Comparison of ENCODE assay signal across 9 cellular contexts in the genomic region with DNA sequence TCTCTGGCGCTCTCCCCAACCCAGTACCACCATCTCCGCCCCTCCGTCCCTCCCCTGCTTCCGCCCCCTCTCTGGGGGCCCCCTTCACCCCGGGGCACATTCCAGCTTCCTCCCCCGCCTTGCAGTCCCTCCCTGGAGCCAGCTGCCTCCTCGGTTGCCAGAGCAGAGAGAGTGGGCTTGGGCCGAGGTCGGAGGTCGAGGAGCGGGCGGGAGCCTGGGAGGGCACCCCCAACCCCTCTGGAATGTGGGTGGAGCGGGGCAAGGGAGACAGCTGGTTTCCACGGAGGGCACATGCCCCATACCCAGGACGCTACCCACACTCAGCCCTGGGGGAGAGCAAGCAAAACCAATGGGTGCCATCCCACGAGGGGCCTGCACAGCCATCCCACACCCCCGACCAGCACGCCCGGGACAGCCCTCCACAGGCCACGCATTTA. TPM values are rescaled to one million over a fixed set of nuclear protein-coding genes. Genes with fewer than 3 reads are reported as not detected.
DNase-seq lines count a peak whose midpoint lies in the region; ATAC-seq and TF ChIP-seq lines count a peak whose summit lies in the region.
"Had no signal": no experiment of that assay in that cellular context is flagged by ENCODE, and none has a peak within 500 bp of the region (broad histone marks: within the 10 kb centered on the region; RNA-seq: fewer than 3 reads in every experiment).

No MANE protein-coding gene starts in this region.

- H2BK15ac ChIP-seq in H9 (ENCODE audit: low read depth, low read length): no peak overlapping the region

- H3K36me3 ChIP-seq in iPS-18a (ENCODE audit: control insufficient read depth, low read depth, low read length) (peaks cover 7% of the 10 kb centered on the region), smooth muscle cell (ENCODE audit: low read depth) (no peaks in the 10 kb centered on the region), WERI-Rb-1 (peaks cover 4% of the 10 kb centered on the region)

- no peak overlapping the region for H4K5ac ChIP-seq in H9 (ENCODE audit: insufficient read length, low read depth, low read length)

- H3K9me3 Mint-ChIP-seq in H9: no peaks in the 10 kb centered on the region; a peak in 1 of 5 replicates
- H3K9me3 Mint-ChIP-seq in activated CD4-positive, alpha-beta memory T cell treated with anti-CD3 and anti-CD28 coated beads, Interleukin-2, amount 10 ng/mL, durations not matched to agents 7 days and 5 days: no peaks in the 10 kb centered on the region

- H3K4me1 ChIP-seq in H9 (ENCODE audit: insufficient read depth, low read length) (peaks cover 4% of the 10 kb centered on the region; the same call in 1 of the 2 replicates), iPS-18a (ENCODE audit: control insufficient read depth, low read depth, low read length) (peaks cover 45% of the 10 kb centered on the region), smooth muscle cell (ENCODE audit: low read depth) (peaks cover 47% of the 10 kb centered on the region)

- H3K79me2 ChIP-seq in H9 (ENCODE audit: insufficient read depth, low read length): no peaks in the 10 kb centered on the region
- H3K79me2 ChIP-seq in smooth muscle cell (ENCODE audit: low read depth): peaks cover 4% of the 10 kb centered on the region

- H3K4ac ChIP-seq in H9 (ENCODE audit: low read depth, low read length): no peak overlapping the region

- peak overlapping the region; percentile 49 to 69; a peak in 4 of 5 replicates for H3K4me3 Mint-ChIP-seq in H9
- H3K4me3 Mint-ChIP-seq in activated CD4-positive, alpha-beta memory T cell treated with anti-CD3 and anti-CD28 coated beads, Interleukin-2, amount 10 ng/mL, durations not matched to agents 7 days and 5 days: peak overlapping the region; percentile 24

- TF ChIP-seq CTCF in H9 (conservative IDR thresholded peaks at IDR 0.05) (no peak), smooth muscle cell (IDR thresholded peaks at IDR 0.05; ENCODE audit: borderline replicate concordance, insufficient read depth, poor library complexity, severe bottlenecking) (no peak), WERI-Rb-1 (IDR thresholded peaks at IDR 0.05; ENCODE audit: low read depth, low read length) (no peak)

- peak overlapping the region; percentile 63 for H3K4me3 ChIP-seq in iPS-18a (ENCODE audit: low read length)
- peak overlapping the region; percentile 64 for H3K4me3 ChIP-seq in smooth muscle cell
- no peak overlapping the region for H3K4me3 ChIP-seq in WERI-Rb-1 (ENCODE audit: low read depth, low read length)

- H3K4me2 ChIP-seq in H9 (ENCODE audit: insufficient read depth, insufficient read length, low read length) (peak overlapping the region; percentile 84), smooth muscle cell (peak overlapping the region; percentile 95)

- H3K23ac ChIP-seq in H9 (ENCODE audit: insufficient read length, low read depth, low read length): no peak overlapping the region

- H4K20me1 ChIP-seq in H9 (ENCODE audit: control insufficient read depth, insufficient read depth, insufficient read length): no peaks in the 10 kb centered on the region
- H4K20me1 ChIP-seq in smooth muscle cell (ENCODE audit: low read depth): peaks cover 28% of the 10 kb centered on the region

- peaks cover 58 to 62% of the 10 kb centered on the region in 2 experiments for H3K4me1 Mint-ChIP-seq in H9
- H3K4me1 Mint-ChIP-seq in activated CD4-positive, alpha-beta memory T cell treated with anti-CD3 and anti-CD28 coated beads, Interleukin-2, amount 10 ng/mL, durations not matched to agents 7 days and 5 days: peaks cover 60% of the 10 kb centered on the region

- no peaks in the 10 kb centered on the region for H3K9me3 ChIP-seq in H9 (ENCODE audit: control insufficient read depth, low read depth, low read length)
- no peaks in the 10 kb centered on the region for H3K9me3 ChIP-seq in iPS-18a (ENCODE audit: control insufficient read depth, low read depth, low read length)
- no peaks in the 10 kb centered on the region for H3K9me3 ChIP-seq in smooth muscle cell (replicated peaks; ENCODE audit: low read depth)
- H3K9me3 ChIP-seq in WERI-Rb-1 (ENCODE audit: severe bottlenecking): no peaks in the 10 kb centered on the region

- H2AFZ ChIP-seq in H9 (ENCODE audit: low read length): no peak overlapping the region
- no peak overlapping the region for H2AFZ ChIP-seq in smooth muscle cell (ENCODE audit: low read depth)

- H3T11ph ChIP-seq in H9 (ENCODE audit: low read length): no peak overlapping the region

- H3K14ac ChIP-seq in H9 (ENCODE audit: insufficient read depth, low read length): no peak overlapping the region; the same call in 1 of the 2 replicates

- H3K27ac ChIP-seq in H9 (ENCODE audit: insufficient read length, low read depth, low read length) (no peak overlapping the region), iPS-18a (ENCODE audit: low read length) (no peak overlapping the region), smooth muscle cell (ENCODE audit: low read depth) (peak overlapping the region; percentile 97), WERI-Rb-1 (no peak overlapping the region)

- H3K18ac ChIP-seq in H9 (ENCODE audit: insufficient read length, low read depth, low read length): no peak overlapping the region

- H3F3A ChIP-seq in smooth muscle cell (ENCODE audit: low read depth): peaks cover 45% of the 10 kb centered on the region

- peaks cover 27% of the 10 kb centered on the region for H3K23me2 ChIP-seq in H9 (ENCODE audit: insufficient read length, low read depth, low read length, poor library complexity, severe bottlenecking)

- peaks cover 3 to 25% (median 9%) of the 10 kb centered on the region in 3 experiments for H3K36me3 Mint-ChIP-seq in H9 (ENCODE audit: insufficient read depth in 1 of 3, low read depth in 3 of 3)
- peaks cover 26% of the 10 kb centered on the region for H3K36me3 Mint-ChIP-seq in activated CD4-positive, alpha-beta memory T cell treated with anti-CD3 and anti-CD28 coated beads, Interleukin-2, amount 10 ng/mL, durations not matched to agents 7 days and 5 days (ENCODE audit: low read depth)

- H3K79me1 ChIP-seq in H9 (ENCODE audit: insufficient read depth, low read depth, low read length, poor library complexity, severe bottlenecking): no peaks in the 10 kb centered on the region

- H2BK20ac ChIP-seq in H9 (ENCODE audit: low read depth, low read length, poor library complexity, severe bottlenecking): no peak overlapping the region

- no CpG with 5 or more reads among the region's 20 CpGs for whole genome bisulfite sequencing in H9 (ENCODE audit: extremely low coverage, insufficient read length, low lambda C conversion rate)
- WGBS in smooth muscle cell (ENCODE audit: low lambda C conversion rate): 41% methylated on average over 15 of the region's 20 CpGs

- POLR2A ChIA-PET in activated CD4-positive, alpha-beta memory T cell treated with anti-CD3 and anti-CD28 coated beads, Interleukin-2, amount 10 ng/mL, durations not matched to agents 7 days and 5 days (lab: Charles Lee): interaction anchor here (3.8 to 10.9 kb wide), 2 partner anchors 10 to 18 kb away, joined by 27 to 162 read pairs; no protein-coding TSS in a partner anchor

- no peak overlapping the region for H4K91ac ChIP-seq in H9 (ENCODE audit: insufficient read length, low read depth, low read length)

- ATAC-seq in HG02885 (IDR thresholded peaks at IDR 0.05; ENCODE audit: poor library complexity, unreplicated experiment): no peak

- peak overlapping the region in 2 of 3 experiments; percentile 74 to 75; a peak in 3 of 7 replicates for H3K27ac Mint-ChIP-seq in H9
- no peak overlapping the region for H3K27ac Mint-ChIP-seq in activated CD4-positive, alpha-beta memory T cell treated with anti-CD3 and anti-CD28 coated beads, Interleukin-2, amount 10 ng/mL, durations not matched to agents 7 days and 5 days

- no peaks in the 10 kb centered on the region for H3K27me3 ChIP-seq in H9 (ENCODE audit: insufficient read depth, low read length)
- peaks cover 7% of the 10 kb centered on the region for H3K27me3 ChIP-seq in iPS-18a (ENCODE audit: control insufficient read depth, insufficient read depth, low read length)
- H3K27me3 ChIP-seq in smooth muscle cell (ENCODE audit: low read depth): no peaks in the 10 kb centered on the region
- H3K27me3 ChIP-seq in WERI-Rb-1 (ENCODE audit: insufficient read depth, low read depth, severe bottlenecking): no peaks in the 10 kb centered on the region

- no peak overlapping the region for H2BK12ac ChIP-seq in H9 (ENCODE audit: insufficient read length, low read depth, low read length)

- no peak overlapping the region for H2AK5ac ChIP-seq in H9 (ENCODE audit: insufficient read length, low read length)

- H3K9ac ChIP-seq in H9 (ENCODE audit: extremely low read depth, insufficient read length, low read length) (no peak overlapping the region), iPS-18a (ENCODE audit: low read length) (peak overlapping the region; percentile 17), smooth muscle cell (ENCODE audit: low read depth) (peak overlapping the region; percentile 96)

- no peak overlapping the region for H2BK120ac ChIP-seq in H9 (ENCODE audit: low read depth, low read length, poor library complexity, severe bottlenecking)

- H2BK5ac ChIP-seq in H9 (ENCODE audit: insufficient read length, low read length): no peak overlapping the region

- CTCF ChIA-PET in activated CD4-positive, alpha-beta memory T cell treated with anti-CD3 and anti-CD28 coated beads, Interleukin-2, amount 10 ng/mL, durations not matched to agents 7 days and 5 days (lab: Charles Lee): interaction anchor here (11.2 kb wide), 1 partner anchor 18 kb away, joined by 412 read pairs; no protein-coding TSS in a partner anchor

- H3K27me3 Mint-ChIP-seq in H9 (ENCODE audit: low read depth): peaks cover 7% of the 10 kb centered on the region
- peaks cover 3% of the 10 kb centered on the region for H3K27me3 Mint-ChIP-seq in activated CD4-positive, alpha-beta memory T cell treated with anti-CD3 and anti-CD28 coated beads, Interleukin-2, amount 10 ng/mL, durations not matched to agents 7 days and 5 days

- H4K8ac ChIP-seq in H9 (replicated peaks; ENCODE audit: insufficient read length, low read depth, low read length): no peak overlapping the region

- H3K56ac ChIP-seq in H9 (ENCODE audit: insufficient read length, low read depth, low read length): no peak overlapping the region

- DNase-seq in H9 (no peak), smooth muscle cell (lab: John Stamatoyannopoulos, UW; ENCODE audit: unreplicated experiment) (peak; percentile 34), RKO (ENCODE audit: low spot score) (no peak), SIG-M5 treated with dmso at 0.1 percent for 504 hours (lab: John Stamatoyannopoulos, UW; ENCODE audit: unreplicated experiment) (no peak), WERI-Rb-1 (no peak)
- DNase-seq in activated CD4-positive, alpha-beta memory T cell treated with anti-CD3 and anti-CD28 coated beads, Interleukin-2, amount 10 ng/mL, durations not matched to agents 7 days and 5 days: no peak
- DNase-seq: SHP77 treated with DMSO at 0.1 percent for 48 hours had no signal

RNA-seq across cellular contexts. Expression of a gene that starts 6.4 kb away (rescaled TPM):
- total RNA-seq in H9 (2021): 249 and 263 TPM in 2 replicates
- 100 to 1,000 TPM; 203 to 204 TPM for total RNA-seq in activated CD4-positive, alpha-beta memory T cell treated with anti-CD3 and anti-CD28 coated beads, Interleukin-2, amount 10 ng/mL, durations not matched to agents 7 days and 5 days
- total RNA-seq in smooth muscle cell: 119 and 122 TPM in 2 replicates
- polyA plus RNA-seq in smooth muscle cell: 215 and 235 TPM in 2 replicates

RNA-seq across cellular contexts. Expression of a gene that starts 12.6 kb away (rescaled TPM):
- total RNA-seq in H9 (2021) (56.4 and 63.0 TPM in 2 replicates), smooth muscle cell (33.4 and 41.5 TPM in 2 replicates)
- total RNA-seq in activated CD4-positive, alpha-beta memory T cell treated with anti-CD3 and anti-CD28 coated beads, Interleukin-2, amount 10 ng/mL, durations not matched to agents 7 days and 5 days: 10 to 100 TPM; 45.9 to 50.1 TPM
- 75.6 and 78.1 TPM in 2 replicates for polyA plus RNA-seq in smooth muscle cell

RNA-seq across cellular contexts. Expression of a gene that starts 14.3 kb away (rescaled TPM):
- 286 and 300 TPM in 2 replicates for total RNA-seq in H9 (2021)
- 10 to 100 TPM; 86.2 to 88.6 TPM for total RNA-seq in activated CD4-positive, alpha-beta memory T cell treated with anti-CD3 and anti-CD28 coated beads, Interleukin-2, amount 10 ng/mL, durations not matched to agents 7 days and 5 days
- 25.0 and 58.5 TPM in 2 replicates for total RNA-seq in smooth muscle cell
- 65.3 and 70.6 TPM in 2 replicates for polyA plus RNA-seq in smooth muscle cell

RNA-seq across cellular contexts. Expression of a gene that starts 21.2 kb away (rescaled TPM):
- total RNA-seq in H9 (2021) (179 and 191 TPM in 2 replicates), smooth muscle cell (29.1 and 68.8 TPM in 2 replicates)
- total RNA-seq in activated CD4-positive, alpha-beta memory T cell treated with anti-CD3 and anti-CD28 coated beads, Interleukin-2, amount 10 ng/mL, durations not matched to agents 7 days and 5 days: 100 to 1,000 TPM; 171 to 173 TPM
- 265 and 272 TPM in 2 replicates for polyA plus RNA-seq in smooth muscle cell

RNA-seq across cellular contexts. Expression of a gene that starts 23.0 kb away (rescaled TPM):
- total RNA-seq in H9 (2021) (14.3 TPM in 2 replicates), smooth muscle cell (6.2 and 7.4 TPM in 2 replicates)
- not detected for total RNA-seq in activated CD4-positive, alpha-beta memory T cell treated with anti-CD3 and anti-CD28 coated beads, Interleukin-2, amount 10 ng/mL, durations not matched to agents 7 days and 5 days
- 0.89 and 1.2 TPM in 2 replicates for polyA plus RNA-seq in smooth muscle cell
